In the genomic region with DNA sequence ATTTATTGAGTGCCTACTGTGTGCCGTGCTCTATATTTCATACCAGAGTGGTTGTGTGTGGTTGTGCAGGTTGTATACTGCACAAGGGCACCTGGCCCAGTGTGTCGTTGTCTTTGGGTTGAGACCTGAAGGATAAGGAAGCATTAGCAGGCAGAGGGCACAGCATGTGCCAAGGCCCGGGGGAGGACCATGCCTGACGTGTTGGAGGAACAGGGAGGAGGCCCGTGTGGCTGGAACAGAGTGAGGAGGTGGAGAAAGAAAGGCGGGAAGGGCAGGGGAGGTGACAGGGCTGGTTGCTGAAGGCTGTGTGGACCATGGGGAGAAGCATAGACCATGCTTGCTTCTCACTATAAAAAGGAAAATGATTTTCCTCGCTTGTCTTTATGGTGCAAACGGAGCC, we compare ENCODE assay signal across 2 cellular contexts.
TF ChIP-seq lines count a peak whose summit lies in the region.

No MANE protein-coding gene starts in this region.

TF ChIP-seq in HEK293, 187 proteins besides CTCF, POLR2A, EP300 and RAD21:
- no peak for TF ChIP-seq ZEB2 (tag by site-specific recombination; IDR thresholded peaks at IDR 0.05)
- peak; percentile 36; the same call in 1 of the 2 replicates for TF ChIP-seq ZNF623 (tag by site-specific recombination; IDR thresholded peaks at IDR 0.05)
- TF ChIP-seq ZNF791 (tag by site-specific recombination; IDR thresholded peaks at IDR 0.05): no peak
- no peak for TF ChIP-seq KLF7 (tag by site-specific recombination; IDR thresholded peaks at IDR 0.05; ENCODE audit: borderline replicate concordance)
- no peak for TF ChIP-seq ZNF214 (tag by site-specific recombination; IDR thresholded peaks at IDR 0.05; ENCODE audit: borderline replicate concordance)
- no peak for TF ChIP-seq BCL11B (tag by site-specific recombination; IDR thresholded peaks at IDR 0.05; ENCODE audit: low read depth)
- 0 out of 2 replicates have a peak, but pooled peaks have one; percentile 24 for TF ChIP-seq ZFHX2 (tag by site-specific recombination; conservative IDR thresholded peaks at IDR 0.05)
- TF ChIP-seq, protein P1, sequence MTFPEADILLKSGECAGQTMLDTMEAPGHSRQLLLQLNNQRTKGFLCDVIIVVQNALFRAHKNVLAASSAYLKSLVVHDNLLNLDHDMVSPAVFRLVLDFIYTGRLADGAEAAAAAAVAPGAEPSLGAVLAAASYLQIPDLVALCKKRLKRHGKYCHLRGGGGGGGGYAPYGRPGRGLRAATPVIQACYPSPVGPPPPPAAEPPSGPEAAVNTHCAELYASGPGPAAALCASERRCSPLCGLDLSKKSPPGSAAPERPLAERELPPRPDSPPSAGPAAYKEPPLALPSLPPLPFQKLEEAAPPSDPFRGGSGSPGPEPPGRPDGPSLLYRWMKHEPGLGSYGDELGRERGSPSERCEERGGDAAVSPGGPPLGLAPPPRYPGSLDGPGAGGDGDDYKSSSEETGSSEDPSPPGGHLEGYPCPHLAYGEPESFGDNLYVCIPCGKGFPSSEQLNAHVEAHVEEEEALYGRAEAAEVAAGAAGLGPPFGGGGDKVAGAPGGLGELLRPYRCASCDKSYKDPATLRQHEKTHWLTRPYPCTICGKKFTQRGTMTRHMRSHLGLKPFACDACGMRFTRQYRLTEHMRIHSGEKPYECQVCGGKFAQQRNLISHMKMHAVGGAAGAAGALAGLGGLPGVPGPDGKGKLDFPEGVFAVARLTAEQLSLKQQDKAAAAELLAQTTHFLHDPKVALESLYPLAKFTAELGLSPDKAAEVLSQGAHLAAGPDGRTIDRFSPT (tag by site-specific recombination; IDR thresholded peaks at IDR 0.05): no peak
- TF ChIP-seq ZNF585B (tag by site-specific recombination; IDR thresholded peaks at IDR 0.05): no peak

TF ChIP-seq in K562, 482 proteins besides CTCF, POLR2A, EP300 and RAD21:
- TF ChIP-seq ZKSCAN8 (CRISPR knock-in tag; IDR thresholded peaks at IDR 0.05): peak; percentile 75; the same call in 1 of the 2 replicates
- TF ChIP-seq, protein P2, sequence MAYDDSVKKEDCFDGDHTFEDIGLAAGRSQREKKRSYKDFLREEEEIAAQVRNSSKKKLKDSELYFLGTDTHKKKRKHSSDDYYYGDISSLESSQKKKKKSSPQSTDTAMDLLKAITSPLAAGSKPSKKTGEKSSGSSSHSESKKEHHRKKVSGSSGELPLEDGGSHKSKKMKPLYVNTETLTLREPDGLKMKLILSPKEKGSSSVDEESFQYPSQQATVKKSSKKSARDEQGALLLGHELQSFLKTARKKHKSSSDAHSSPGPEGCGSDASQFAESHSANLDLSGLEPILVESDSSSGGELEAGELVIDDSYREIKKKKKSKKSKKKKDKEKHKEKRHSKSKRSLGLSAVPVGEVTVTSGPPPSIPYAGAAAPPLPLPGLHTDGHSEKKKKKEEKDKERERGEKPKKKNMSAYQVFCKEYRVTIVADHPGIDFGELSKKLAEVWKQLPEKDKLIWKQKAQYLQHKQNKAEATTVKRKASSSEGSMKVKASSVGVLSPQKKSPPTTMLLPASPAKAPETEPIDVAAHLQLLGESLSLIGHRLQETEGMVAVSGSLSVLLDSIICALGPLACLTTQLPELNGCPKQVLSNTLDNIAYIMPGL (CRISPR knock-in tag; IDR thresholded peaks at IDR 0.05): no peak
